ENCODE assay signal across 13 cellular contexts in the genomic region with DNA sequence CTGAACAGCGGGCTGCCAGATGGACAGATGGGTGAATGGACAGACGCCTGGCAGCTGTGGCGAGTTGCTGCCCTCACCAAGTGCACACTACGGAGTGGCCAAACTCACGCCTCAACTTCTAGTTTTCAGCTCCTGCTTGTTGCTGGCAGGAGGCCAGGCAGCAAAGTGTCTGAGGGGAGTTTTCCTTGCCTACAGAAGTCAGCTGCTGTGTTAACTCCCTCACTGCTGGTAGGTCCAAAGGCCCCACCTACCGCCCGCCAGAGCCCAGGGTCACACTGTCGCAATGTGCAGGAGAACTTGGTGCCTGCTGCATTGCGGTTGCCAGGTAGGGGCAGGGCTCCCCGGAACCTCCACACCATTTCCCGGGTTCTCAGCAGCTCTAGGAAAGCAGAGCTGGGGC. TPM values are rescaled to one million over a fixed set of nuclear protein-coding genes. Genes with fewer than 3 reads are reported as not detected.
"Had no signal": no experiment of that assay in that cellular context is flagged by ENCODE, and none has a peak within 500 bp of the region (broad histone marks: within the 10 kb centered on the region; RNA-seq: fewer than 3 reads in every experiment).

No MANE protein-coding gene starts in this region.

RNA-seq across cellular contexts. Expression of a gene that starts 7.6 kb away (rescaled TPM):
- total RNA-seq: activated CD4-positive, alpha-beta T cell treated with anti-CD3 and anti-CD28 coated beads, Interleukin-2, amount 10 ng/mL, durations not matched to agents 24 days and 14 days; activated CD8-positive, alpha-beta T cell treated with anti-CD3 and anti-CD28 coated beads for 36 hours; activated naive CD4-positive, alpha-beta T cell treated with anti-CD3 and anti-CD28 coated beads for 36 hours; activated T-helper 2 cell treated with anti-CD3 and anti-CD28 coated beads, Interferon-gamma antibody, Interleukin-2, Interleukin-4, amounts not matched to agents 10 μg/mL and 5 μg/mL and 100 μg/mL, durations not matched to agents 14 hours and 24 hours and 36 hours; gastroesophageal sphincter; heart right ventricle; mononuclear cell; osteoblast; pulmonary artery endothelial cell; subcutaneous adipose tissue; T-helper 1 cell treated with Interleukin-12 subunit alpha and Interleukin-12 subunit beta and Interleukin-4 antibody, amounts not matched to agents 30 ng/mL and 1 ng/mL, for 36 hours; tibial nerve had no signal
- polyA plus RNA-seq: heart right ventricle, immature natural killer cell had no signal
